Comparison of ENCODE assay signal across 9 cellular contexts in genomic region chr9:68685770-68686169, GRCh38. TPM values are rescaled to one million over a fixed set of nuclear protein-coding genes. Genes with fewer than 3 reads are reported as not detected.
A peak's percentile ranks its signal among the peaks of the same experiment; 100 is the strongest.
DNase-seq lines count a peak whose midpoint lies in the region; ATAC-seq, FAIRE-seq and TF ChIP-seq lines count a peak whose summit lies in the region.
"Had no signal": no experiment of that assay in that cellular context is flagged by ENCODE, and none has a peak within 500 bp of the region (broad histone marks: within the 10 kb centered on the region; RNA-seq: fewer than 3 reads in every experiment).

No MANE protein-coding gene starts in this region.

- H2AFZ ChIP-seq in IMR-90 (replicated peaks; ENCODE audit: low read length, poor library complexity): no peak overlapping the region

- in situ Hi-C loops in IMR-90 (cut with MboI; ENCODE audit: low sequenced_read_pairs) (no loop called here), gastrocnemius medialis (cut with MboI; ENCODE audit: low sequenced_read_pairs in 4 of 4) (loop anchor here in 1 of 4 donors (10.0 kb wide), 1 partner anchor 91 kb away; no protein-coding TSS in a partner anchor)

- peak; percentile 81 for ATAC-seq in GM21515 (IDR thresholded peaks at IDR 0.05; ENCODE audit: unreplicated experiment)
- no peak for ATAC-seq in IMR-90 (ENCODE audit: low read depth)
- ATAC-seq in activated T-helper 17 cell treated with anti-CD3 and anti-CD28 coated beads, Interleukin-2, amount 50 U/mL, for 72 hours (replicated peaks): peak; percentile 51
- no peak for ATAC-seq in gastrocnemius medialis

- no peak overlapping the region for H2BK5ac ChIP-seq in IMR-90 (ENCODE audit: low read depth, low read length, poor library complexity, severe bottlenecking)

- DNase-seq in activated CD4-positive, alpha-beta T cell treated with anti-CD3 and anti-CD28 coated beads, Interleukin-2, amount 10 ng/mL, durations not matched to agents 24 days and 14 days: peak; percentile 72
- no peak for DNase-seq in activated CD4-positive, alpha-beta T cell treated with anti-CD3 and anti-CD28 coated beads for 4 hours
- no peak for DNase-seq in IMR-90
- peak; percentile 72 for DNase-seq in small intestine
- no peak for DNase-seq in gastrocnemius medialis
- DNase-seq in DMS79 (lab: John Stamatoyannopoulos, UW): no peak

- no peak overlapping the region for H4K5ac ChIP-seq in IMR-90 (ENCODE audit: low read depth, low read length)

- H3K4me1 ChIP-seq in IMR-90 (ENCODE audit: control insufficient read depth, insufficient read depth, low read length) (no peaks in the 10 kb centered on the region), small intestine (ENCODE audit: control insufficient read depth in 2 of 2, insufficient read depth in 1 of 2, low read depth in 1 of 2, low read length in 1 of 2) (no peaks in the 10 kb centered on the region), gastrocnemius medialis (no peaks in the 10 kb centered on the region)

- no peaks in the 10 kb centered on the region for H3K79me1 ChIP-seq in IMR-90 (ENCODE audit: low read depth in 1 of 2, low read length in 2 of 2)

- no peak for TF ChIP-seq RAD21 in IMR-90 (IDR thresholded peaks at IDR 0.05; ENCODE audit: low read length)

- H2BK15ac ChIP-seq in IMR-90 (ENCODE audit: low read depth, low read length): no peak overlapping the region

- POLR2A ChIA-PET in IMR-90 (lab: Charles Lee; ENCODE audit: unreplicated experiment): no interaction called here

- H3K18ac ChIP-seq in IMR-90 (ENCODE audit: low read depth, low read length): no peak overlapping the region

- intact Hi-C loops in activated CD4-positive, alpha-beta T cell treated with anti-CD3 and anti-CD28 coated beads, Interleukin-2, amount 10 ng/mL, durations not matched to agents 24 days and 14 days (cut with micrococcal nuclease): no loop called here
- intact Hi-C loops in IMR-90 (cut with micrococcal nuclease): no loop called here
- intact Hi-C loops in gastrocnemius medialis (cut with DNase I; ENCODE audit: low total_unique reads): no loop called here

- H4K20me1 ChIP-seq in IMR-90 (ENCODE audit: insufficient read depth, low read length): no peaks in the 10 kb centered on the region

- no peak overlapping the region for H2BK120ac ChIP-seq in IMR-90 (ENCODE audit: low read depth, low read length)

- dilution Hi-C loops in IMR-90 (cut with HindIII; ENCODE audit: low sequenced_read_pairs, unreplicated experiment): no loop called here

- no peak overlapping the region for H3K14ac ChIP-seq in IMR-90 (replicated peaks; ENCODE audit: low read depth, low read length)

- H3K9ac ChIP-seq in IMR-90 (ENCODE audit: low read depth, low read length): no peak overlapping the region

- H3K27me3 ChIP-seq in IMR-90 (ENCODE audit: control insufficient read depth, insufficient read depth, low read length) (no peaks in the 10 kb centered on the region), small intestine (ENCODE audit: control insufficient read depth in 2 of 2, insufficient read depth in 2 of 2, low read length in 2 of 2) (no peaks in the 10 kb centered on the region), gastrocnemius medialis (peaks cover 0 to under 1% (median 0%) of the 10 kb centered on the region in 3 donors)

- H3K36me3 ChIP-seq in IMR-90 (ENCODE audit: control insufficient read depth, insufficient read depth, low read length) (no peaks in the 10 kb centered on the region), small intestine (ENCODE audit: control insufficient read depth in 2 of 2, insufficient read depth in 2 of 2, low read length in 2 of 2) (no peaks in the 10 kb centered on the region), gastrocnemius medialis (no peaks in the 10 kb centered on the region)

- no peak overlapping the region for H3K27ac Mint-ChIP-seq in activated CD4-positive, alpha-beta T cell treated with anti-CD3 and anti-CD28 coated beads, Interleukin-2, amount 10 ng/mL, durations not matched to agents 24 days and 14 days
- H3K27ac Mint-ChIP-seq in activated T-helper 17 cell treated with anti-CD3 and anti-CD28 coated beads, Interleukin-2, amount 50 U/mL, for 72 hours: no peak overlapping the region
- H3K27ac Mint-ChIP-seq: nephron had no signal

- no peak overlapping the region for H4K8ac ChIP-seq in IMR-90 (ENCODE audit: low read depth in 2 of 2, low read length in 2 of 2)

- CTCF ChIA-PET in IMR-90 (lab: Yijun Ruan, JAX): no interaction called here

- no peak overlapping the region for H3K56ac ChIP-seq in IMR-90 (ENCODE audit: extremely low read depth, insufficient read depth, low read length)

- H3K9me3 Mint-ChIP-seq in activated CD4-positive, alpha-beta T cell treated with anti-CD3 and anti-CD28 coated beads, Interleukin-2, amount 10 ng/mL, durations not matched to agents 24 days and 14 days: no peaks in the 10 kb centered on the region
- H3K9me3 Mint-ChIP-seq in activated T-helper 17 cell treated with anti-CD3 and anti-CD28 coated beads, Interleukin-2, amount 50 U/mL, for 72 hours: no peaks in the 10 kb centered on the region
- H3K9me3 Mint-ChIP-seq: nephron had no signal

- H2BK20ac ChIP-seq in IMR-90 (ENCODE audit: low read depth, low read length): no peak overlapping the region

- H3K27me3 Mint-ChIP-seq in activated CD4-positive, alpha-beta T cell treated with anti-CD3 and anti-CD28 coated beads, Interleukin-2, amount 10 ng/mL, durations not matched to agents 24 days and 14 days: peaks cover 7% of the 10 kb centered on the region
- H3K27me3 Mint-ChIP-seq in activated T-helper 17 cell treated with anti-CD3 and anti-CD28 coated beads, Interleukin-2, amount 50 U/mL, for 72 hours: peaks cover 34% of the 10 kb centered on the region

- no peak overlapping the region for H2AK9ac ChIP-seq in IMR-90 (replicated peaks; ENCODE audit: low read depth, low read length, poor library complexity)

- TF ChIP-seq POLR2A in IMR-90 (IDR thresholded peaks at IDR 0.05; ENCODE audit: low read depth, low read length): no peak
- TF ChIP-seq POLR2A in gastrocnemius medialis (IDR thresholded peaks at IDR 0.05): no peak

- BruUV-seq in IMR-90 (replicated peaks; lab: Mats Ljungman, UMichigan): no TSS peak

- H3K36me3 Mint-ChIP-seq in activated CD4-positive, alpha-beta T cell treated with anti-CD3 and anti-CD28 coated beads, Interleukin-2, amount 10 ng/mL, durations not matched to agents 24 days and 14 days (ENCODE audit: low read depth): no peaks in the 10 kb centered on the region
- no peaks in the 10 kb centered on the region for H3K36me3 Mint-ChIP-seq in activated T-helper 17 cell treated with anti-CD3 and anti-CD28 coated beads, Interleukin-2, amount 50 U/mL, for 72 hours (ENCODE audit: low read depth)

- TF ChIP-seq CTCF in IMR-90 (conservative IDR thresholded peaks at IDR 0.05; ENCODE audit: low read depth, low read length) (peak; percentile 24; the same call in 1 of the 2 replicates), gastrocnemius medialis (IDR thresholded peaks at IDR 0.05 in 4 of 5, conservative IDR thresholded peaks at IDR 0.05 in 1 of 5) (no peak)

- H3K9me3 ChIP-seq in IMR-90 (ENCODE audit: control insufficient read depth, insufficient read depth, low read length) (no peaks in the 10 kb centered on the region), small intestine (ENCODE audit: control insufficient read depth, low read depth) (no peaks in the 10 kb centered on the region), gastrocnemius medialis (no peaks in the 10 kb centered on the region)

- H3K4me3 Mint-ChIP-seq in activated CD4-positive, alpha-beta T cell treated with anti-CD3 and anti-CD28 coated beads, Interleukin-2, amount 10 ng/mL, durations not matched to agents 24 days and 14 days: no peak overlapping the region
- H3K4me3 Mint-ChIP-seq in activated T-helper 17 cell treated with anti-CD3 and anti-CD28 coated beads, Interleukin-2, amount 50 U/mL, for 72 hours: no peak overlapping the region
- H3K4me3 Mint-ChIP-seq: nephron had no signal

- H2AK5ac ChIP-seq in IMR-90 (ENCODE audit: low read depth, low read length): no peak overlapping the region

- no peak overlapping the region for H3K4me2 ChIP-seq in IMR-90 (ENCODE audit: low read depth, low read length)

- no peaks in the 10 kb centered on the region for H3K9me1 ChIP-seq in IMR-90 (ENCODE audit: insufficient read depth, low read length)

- H3K4me1 Mint-ChIP-seq in activated CD4-positive, alpha-beta T cell treated with anti-CD3 and anti-CD28 coated beads, Interleukin-2, amount 10 ng/mL, durations not matched to agents 24 days and 14 days: peaks cover 20% of the 10 kb centered on the region
- H3K4me1 Mint-ChIP-seq in activated T-helper 17 cell treated with anti-CD3 and anti-CD28 coated beads, Interleukin-2, amount 50 U/mL, for 72 hours: no peaks in the 10 kb centered on the region
- H3K4me1 Mint-ChIP-seq: nephron had no signal

- H3K23ac ChIP-seq in IMR-90 (ENCODE audit: low read depth, low read length): no peak overlapping the region

- no peak for FAIRE-seq in small intestine (lab: Jason Lieb, UNC)

- no peak overlapping the region for H3K4me3 ChIP-seq in IMR-90 (ENCODE audit: insufficient read depth, low read depth, low read length)
- H3K4me3 ChIP-seq in small intestine (ENCODE audit: low read depth in 1 of 2, low read length in 2 of 2): no peak overlapping the region
- H3K4me3 ChIP-seq in gastrocnemius medialis: no peak overlapping the region

- H3K4ac ChIP-seq in IMR-90 (ENCODE audit: low read depth, low read length): no peak overlapping the region

- H3K27ac ChIP-seq in IMR-90 (ENCODE audit: insufficient read depth, low read length) (no peak overlapping the region), small intestine (ENCODE audit: low read depth in 1 of 2, low read length in 1 of 2) (no peak overlapping the region), gastrocnemius medialis (no peak overlapping the region)

- no CpG with 5 or more reads among the region's 3 CpGs for WGBS in IMR-90 (ENCODE audit: extremely low coverage in 2 of 2, insufficient read length in 1 of 2), 2 experiments
- 32 to 52% (median 33%) methylated on average over 3 of the region's 3 CpGs for WGBS in small intestine, 3 donors

- no peak overlapping the region for H4K91ac ChIP-seq in IMR-90 (ENCODE audit: insufficient read depth, low read depth, low read length)

TF ChIP-seq in IMR-90, 13 proteins besides CTCF, POLR2A, EP300 and RAD21:
- no peak for TF ChIP-seq NFE2L2 (IDR thresholded peaks at IDR 0.05; ENCODE audit: low read depth, low read length)
- TF ChIP-seq SMC3 (IDR thresholded peaks at IDR 0.05; ENCODE audit: low read depth, low read length): no peak
- TF ChIP-seq MXI1 (IDR thresholded peaks at IDR 0.05; ENCODE audit: borderline replicate concordance, low read depth, low read length): no peak
- no peak for TF ChIP-seq MAZ (IDR thresholded peaks at IDR 0.05; ENCODE audit: borderline replicate concordance, low read depth, low read length)

RNA-seq across cellular contexts. Expression of gene PIP5K1B, which starts 19.3 kb away (rescaled TPM):
- total RNA-seq in activated CD4-positive, alpha-beta T cell treated with anti-CD3 and anti-CD28 coated beads, Interleukin-2, amount 10 ng/mL, durations not matched to agents 24 days and 14 days: 56.6 and 58.8 TPM in 2 replicates
- total RNA-seq in IMR-90 (2012; rRNA removed) (not detected in 2 replicates), gastrocnemius medialis (1 to 10 TPM; 1.2 to 2.6 (median 2.0) TPM)
- polyA plus RNA-seq in IMR-90 (2012; rRNA removed) (not detected in 2 replicates), small intestine (10 to 100 TPM; 28.8 to 54.0 (median 45.4) TPM)
- polyA plus RNA-seq in IMR-90 (2012; cell fraction: cytosol; rRNA removed): not detected in 2 replicates
- polyA plus RNA-seq in IMR-90 (2012; cell fraction: nucleus; rRNA removed; ENCODE audit: low replicate concordance): not detected in 2 replicates
- under 1 TPM; 0.17 to 0.37 TPM for total RNA-seq in activated T-helper 17 cell treated with anti-CD3 and anti-CD28 coated beads, Interleukin-2, amount 50 U/mL, for 72 hours

Comparison
In these comparisons a context has a peak if more than half of its experiments do, and no peak if none do; other contexts are left out.
1. DNase-seq: peak in activated CD4-positive, alpha-beta T cell treated with anti-CD3 and anti-CD28 coated beads, Interleukin-2, amount 10 ng/mL, durations not matched to agents 24 days and 14 days (single experiment) and small intestine (single experiment); none in activated CD4-positive, alpha-beta T cell treated with anti-CD3 and anti-CD28 coated beads for 4 hours (0 of 2), IMR-90 (single experiment), gastrocnemius medialis (0 of 2) and DMS79 (single experiment).
2. ATAC-seq: peak in GM21515 (single experiment) and activated T-helper 17 cell treated with anti-CD3 and anti-CD28 coated beads, Interleukin-2, amount 50 U/mL, for 72 hours (single experiment); none in IMR-90 (single experiment) and gastrocnemius medialis (0 of 2).
3. RNA of gene PIP5K1B, which starts 19.3 kb away (total RNA-seq): 56.6 to 58.8 TPM in activated CD4-positive, alpha-beta T cell treated with anti-CD3 and anti-CD28 coated beads, Interleukin-2, amount 10 ng/mL, durations not matched to agents 24 days and 14 days; 1.2 to 2.6 TPM in gastrocnemius medialis, 0.17 to 0.37 TPM in activated T-helper 17 cell treated with anti-CD3 and anti-CD28 coated beads, Interleukin-2, amount 50 U/mL, for 72 hours and not detected in IMR-90; every median in the first group is over 10 times any median in the second.